In the genomic region with DNA sequence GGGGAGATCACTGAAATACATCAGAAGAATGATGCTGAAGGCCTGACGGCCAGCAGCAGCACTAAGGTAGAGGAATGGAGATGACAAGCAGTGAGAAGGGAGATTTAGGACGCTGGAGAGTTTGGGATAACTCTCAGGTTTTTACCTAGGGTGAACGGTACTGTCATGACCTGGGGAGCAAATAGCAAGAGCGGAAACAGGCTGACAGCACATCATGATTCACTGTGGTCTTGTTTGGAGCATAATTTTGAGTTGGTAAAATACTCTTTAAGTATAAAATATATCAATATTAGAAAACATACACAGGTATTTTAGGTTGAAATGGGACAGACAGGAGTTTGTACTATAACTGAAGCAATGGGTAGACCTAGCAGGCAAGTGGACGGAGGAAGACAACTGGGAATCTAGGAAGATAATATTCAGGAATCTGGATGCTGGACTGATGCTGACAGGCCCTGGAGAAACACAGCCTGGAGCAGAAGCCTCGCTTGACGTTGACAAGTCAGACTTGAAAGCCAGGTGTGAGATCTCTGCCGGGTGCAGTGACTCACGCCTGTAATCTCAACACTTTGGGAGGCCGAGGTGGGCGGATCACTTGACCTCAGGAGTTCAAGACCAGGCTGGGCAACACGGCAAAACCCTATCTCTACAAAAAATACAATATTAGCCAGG, we compare ENCODE assay signal across 1 cellular context.
TF ChIP-seq lines count a peak whose summit lies in the region.

No MANE protein-coding gene starts in this region.

TF ChIP-seq in HEK293, 187 proteins besides CTCF, POLR2A, EP300 and RAD21 (continued from another document):
- TF ChIP-seq, protein P1, sequence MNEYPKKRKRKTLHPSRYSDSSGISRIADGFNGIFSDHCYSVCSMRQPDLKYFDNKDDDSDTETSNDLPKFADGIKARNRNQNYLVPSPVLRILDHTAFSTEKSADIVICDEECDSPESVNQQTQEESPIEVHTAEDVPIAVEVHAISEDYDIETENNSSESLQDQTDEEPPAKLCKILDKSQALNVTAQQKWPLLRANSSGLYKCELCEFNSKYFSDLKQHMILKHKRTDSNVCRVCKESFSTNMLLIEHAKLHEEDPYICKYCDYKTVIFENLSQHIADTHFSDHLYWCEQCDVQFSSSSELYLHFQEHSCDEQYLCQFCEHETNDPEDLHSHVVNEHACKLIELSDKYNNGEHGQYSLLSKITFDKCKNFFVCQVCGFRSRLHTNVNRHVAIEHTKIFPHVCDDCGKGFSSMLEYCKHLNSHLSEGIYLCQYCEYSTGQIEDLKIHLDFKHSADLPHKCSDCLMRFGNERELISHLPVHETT (tag by site-specific recombination; IDR thresholded peaks at IDR 0.05) = no peak
- TF ChIP-seq ZNF16 (tag by site-specific recombination; IDR thresholded peaks at IDR 0.05; ENCODE audit: low read depth) (no peak), BCL11A (tag by site-specific recombination; IDR thresholded peaks at IDR 0.05; ENCODE audit: low read depth) (no peak), ZNF184 (tag by site-specific recombination; IDR thresholded peaks at IDR 0.05) (no peak), ZNF335 (tag by site-specific recombination; conservative IDR thresholded peaks at IDR 0.05) (no peak), ZNF548 (tag by site-specific recombination; IDR thresholded peaks at IDR 0.05) (no peak), HOXD13 (CRISPR knock-in tag; IDR thresholded peaks at IDR 0.05; ENCODE audit: borderline replicate concordance) (no peak), ZBTB8A (tag by site-specific recombination; IDR thresholded peaks at IDR 0.05) (no peak), ZNF19 (tag by site-specific recombination; IDR thresholded peaks at IDR 0.05; ENCODE audit: low read depth) (no peak), ZFHX2 (tag by site-specific recombination; conservative IDR thresholded peaks at IDR 0.05) (0 out of 2 replicates have a peak, but pooled peaks have one; percentile 23), OVOL3 (tag by site-specific recombination; IDR thresholded peaks at IDR 0.05) (no peak), SCRT2 (tag by site-specific recombination; IDR thresholded peaks at IDR 0.05) (no peak)
- TF ChIP-seq, protein P2, sequence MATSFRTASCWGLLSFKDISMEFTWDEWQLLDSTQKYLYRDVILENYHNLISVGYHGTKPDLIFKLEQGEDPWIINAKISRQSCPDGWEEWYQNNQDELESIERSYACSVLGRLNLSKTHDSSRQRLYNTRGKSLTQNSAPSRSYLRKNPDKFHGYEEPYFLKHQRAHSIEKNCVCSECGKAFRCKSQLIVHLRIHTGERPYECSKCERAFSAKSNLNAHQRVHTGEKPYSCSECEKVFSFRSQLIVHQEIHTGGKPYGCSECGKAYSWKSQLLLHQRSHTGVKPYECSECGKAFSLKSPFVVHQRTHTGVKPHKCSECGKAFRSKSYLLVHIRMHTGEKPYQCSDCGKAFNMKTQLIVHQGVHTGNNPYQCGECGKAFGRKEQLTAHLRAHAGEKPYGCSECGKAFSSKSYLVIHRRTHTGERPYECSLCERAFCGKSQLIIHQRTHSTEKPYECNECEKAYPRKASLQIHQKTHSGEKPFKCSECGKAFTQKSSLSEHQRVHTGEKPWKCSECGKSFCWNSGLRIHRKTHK (tag by site-specific recombination; IDR thresholded peaks at IDR 0.05) = no peak
- TF ChIP-seq, protein P3, sequence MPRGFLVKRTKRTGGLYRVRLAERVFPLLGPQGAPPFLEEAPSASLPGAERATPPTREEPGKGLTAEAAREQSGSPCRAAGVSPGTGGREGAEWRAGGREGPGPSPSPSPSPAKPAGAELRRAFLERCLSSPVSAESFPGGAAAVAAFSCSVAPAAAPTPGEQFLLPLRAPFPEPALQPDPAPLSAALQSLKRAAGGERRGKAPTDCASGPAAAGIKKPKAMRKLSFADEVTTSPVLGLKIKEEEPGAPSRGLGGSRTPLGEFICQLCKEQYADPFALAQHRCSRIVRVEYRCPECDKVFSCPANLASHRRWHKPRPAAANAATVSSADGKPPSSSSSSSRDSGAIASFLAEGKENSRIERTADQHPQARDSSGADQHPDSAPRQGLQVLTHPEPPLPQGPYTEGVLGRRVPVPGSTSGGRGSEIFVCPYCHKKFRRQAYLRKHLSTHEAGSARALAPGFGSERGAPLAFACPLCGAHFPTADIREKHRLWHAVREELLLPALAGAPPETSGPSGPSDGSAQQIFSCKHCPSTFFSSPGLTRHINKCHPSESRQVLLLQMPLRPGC (tag by site-specific recombination; IDR thresholded peaks at IDR 0.05) = no peak
